21 cellular contexts compared by ENCODE assay signal in genomic region chr12:92740421-92740820, GRCh38. TPM values are rescaled to one million over a fixed set of nuclear protein-coding genes. Genes with fewer than 3 reads are reported as not detected.
DNase-seq lines count a peak whose midpoint lies in the region; ATAC-seq and TF ChIP-seq lines count a peak whose summit lies in the region.
"Had no signal": no experiment of that assay in that cellular context is flagged by ENCODE, and none has a peak within 500 bp of the region (broad histone marks: within the 10 kb centered on the region; RNA-seq: fewer than 3 reads in every experiment).

No MANE protein-coding gene starts in this region.

- ATAC-seq in left ventricle myocardium superior = no peak

- TF ChIP-seq CTCF in AG10803 (conservative IDR thresholded peaks at IDR 0.05; ENCODE audit: low read length) = no peak

- no peak overlapping the region for H3K4me3 ChIP-seq in AG10803 (ENCODE audit: low read length)
- H3K4me3 ChIP-seq: BLaER1 treated with 17β-estradiol and CSF1 and Interleukin-3, amounts not matched to agents 10 nM and 100 nM; GM23248 had no signal

- peak; percentile 39 for DNase-seq in AG10803 (ENCODE audit: low read depth)
- peak; percentile 31 for DNase-seq in astrocyte of the hippocampus (ENCODE audit: low read depth, low spot score)
- peak; percentile 63 for DNase-seq in fibroblast of gingiva (ENCODE audit: low read depth)
- no peak for DNase-seq in NCI-H524 treated with DMSO at 0.1 percent for 48 hours (lab: John Stamatoyannopoulos, UW)
- DNase-seq in left ventricle myocardium superior = no peak
- no peak for DNase-seq in GM19238 (ENCODE audit: insufficient read length, low spot score)
- DNase-seq: AML-193; BE2C; Calu3; CD4-positive, alpha-beta T cell; COR-L47; DMS53; DMS79 treated with DMSO at 0.1 percent for 48 hours; GF-D8; GM23248; H7; HCEC 1CT had no signal

- intact Hi-C loops in left ventricle myocardium superior (cut with micrococcal nuclease) = no loop called here

RNA-seq across cellular contexts. Expression of gene PLEKHG7, which starts 37.6 kb away (rescaled TPM):
- not detected for total RNA-seq in left ventricle myocardium superior
- total RNA-seq: CD4-positive, alpha-beta T cell; Daoy; G401; GM23248; H1; H7 had no signal

Comparison
In these comparisons a context has a peak if more than half of its experiments do, and no peak if none do; other contexts are left out.
1. DNase-seq: peak in AG10803 (single experiment), astrocyte of the hippocampus (single experiment) and fibroblast of gingiva (single experiment); none in NCI-H524 treated with DMSO at 0.1 percent for 48 hours (single experiment), left ventricle myocardium superior (single experiment) and GM19238 (single experiment).